ENCODE assay signal across 27 cellular contexts in genomic region chr6:140140891-140141290, GRCh38.
"Had no signal": no experiment of that assay in that cellular context is flagged by ENCODE, and none has a peak within 500 bp of the region (broad histone marks: within the 10 kb centered on the region; RNA-seq: fewer than 3 reads in every experiment).

No MANE protein-coding gene starts in this region.

- H3K4me3 ChIP-seq: neural progenitor cell, ovary, psoas muscle, right lobe of liver, skin epidermis, smooth muscle cell, spleen, suprapubic skin, testis, tibial artery, transverse colon, upper lobe of right lung, uterus had no signal

- H3K9me3 ChIP-seq: ovary, right lobe of liver, suprapubic skin, testis, tibial artery, transverse colon, upper lobe of right lung, uterus had no signal

- ATAC-seq: natural killer cell; psoas muscle; right cardiac atrium; right lobe of liver; stimulated activated memory B cell treated with anti-CD40 and anti-IgM and Interleukin-4, amounts not matched to agents 10 μg/mL and 1 μg/mL and 100 μg/mL, for 72 hours; stimulated activated naive CD8-positive, alpha-beta T cell treated with anti-CD3 and anti-CD28 coated beads, Interleukin-15, amount 100 ng/mL, for 72 hours; stimulated activated naive CD8-positive, alpha-beta T cell treated with anti-CD3 and anti-CD28 coated beads, Interleukin-15, Interleukin-2, amounts not matched to agents 100 U/mL and 50 U/mL, for 24 hours; upper lobe of right lung had no signal

- DNase-seq: natural killer cell; occipital lobe; ovary; psoas muscle; right cardiac atrium; right lobe of liver; spleen; stimulated activated CD4-positive, alpha-beta T cell treated with anti-CD3 and anti-CD28 coated beads, Interleukin-12 subunit alpha, Interleukin-12 subunit beta, amount 100 ng/mL, for 4 hours; stimulated activated CD4-positive, alpha-beta T cell treated with anti-CD3 and anti-CD28 coated beads, Interleukin-1b, Interleukin-23, amount 100 ng/mL, for 48 hours; stimulated activated CD4-positive, alpha-beta T cell treated with anti-CD3 and anti-CD28 coated beads, Interleukin-4, amount 100 ng/mL, for 1 hour; stimulated activated CD4-positive, alpha-beta T cell treated with anti-CD3 and anti-CD28 coated beads, Interleukin-4, amount 100 ng/mL, for 4 hours; stimulated activated CD8-positive, alpha-beta memory T cell treated with anti-CD3 and anti-CD28 coated beads, Interleukin-4, amount 100 ng/mL, for 48 hours; stimulated activated naive CD4-positive, alpha-beta T cell; stimulated activated naive CD8-positive, alpha-beta T cell treated with anti-CD3 and anti-CD28 coated beads, Interleukin-15, amount 100 ng/mL, for 72 hours; stimulated activated naive CD8-positive, alpha-beta T cell treated with anti-CD3 and anti-CD28 coated beads, Interleukin-15, Interleukin-2, amounts not matched to agents 100 U/mL and 50 U/mL, for 24 hours; substantia nigra; testis; tibial artery; transverse colon; upper lobe of right lung; uterus had no signal

- H3K36me3 ChIP-seq: neural progenitor cell, ovary, right lobe of liver, spleen, suprapubic skin, tibial artery, transverse colon, upper lobe of right lung, uterus had no signal

- H3K27ac ChIP-seq: neural progenitor cell, ovary, parathyroid adenoma, psoas muscle, right lobe of liver, skin epidermis, spleen, suprapubic skin, testis, tibial artery, transverse colon, upper lobe of right lung, uterus had no signal

- H3K27me3 ChIP-seq: neural progenitor cell, ovary, right lobe of liver, spleen, suprapubic skin, testis, tibial artery, transverse colon, upper lobe of right lung, uterus had no signal
